In the genomic region with DNA sequence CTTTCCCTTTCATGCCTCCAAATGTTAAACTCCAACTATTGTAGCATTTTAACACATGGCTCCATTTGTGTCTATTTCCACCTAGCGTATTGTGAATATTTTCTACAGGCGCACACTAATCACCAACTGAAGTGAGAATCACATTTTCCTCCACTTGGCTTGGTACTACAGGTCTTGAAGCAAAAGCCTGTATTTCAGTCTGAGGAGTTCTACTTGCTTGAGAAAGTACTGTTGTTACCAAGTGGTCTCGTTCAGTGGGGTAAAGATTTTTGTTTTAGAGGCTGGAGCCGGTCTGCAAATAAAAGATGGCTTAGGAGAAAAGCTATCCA, we compare ENCODE assay signal across 8 cellular contexts. TPM values are rescaled to one million over a fixed set of nuclear protein-coding genes. Genes with fewer than 3 reads are reported as not detected.
DNase-seq lines count a peak whose midpoint lies in the region; ATAC-seq and TF ChIP-seq lines count a peak whose summit lies in the region.

No MANE protein-coding gene starts in this region.

- peak overlapping the region; percentile 97 for H3K18ac ChIP-seq in neuronal stem cell (ENCODE audit: low read length)

- H2BK5ac ChIP-seq in neuronal stem cell (ENCODE audit: low read length), result no peak overlapping the region

- H2BK15ac ChIP-seq in neuronal stem cell (ENCODE audit: low read length), result peak overlapping the region; percentile 75

- no peaks in the 10 kb centered on the region for H3K9me2 ChIP-seq in Loucy (replicated peaks; ENCODE audit: low read depth, low read length)

- peaks cover 16% of the 10 kb centered on the region for H3K4me1 ChIP-seq in CD8-positive, alpha-beta memory T cell (ENCODE audit: insufficient read depth, low read length)
- H3K4me1 ChIP-seq in Loucy (ENCODE audit: insufficient read depth, low read length, poor library complexity, severe bottlenecking) (peaks cover 17% of the 10 kb centered on the region), duodenal mucosa (ENCODE audit: control insufficient read depth in 1 of 2, insufficient read depth in 2 of 2, low read length in 2 of 2) (peaks cover 6 to 11% of the 10 kb centered on the region in 2 donors), neuronal stem cell (ENCODE audit: control insufficient read depth in 2 of 2, insufficient read depth in 1 of 2, low read depth in 1 of 2, low read length in 2 of 2) (peaks cover 3 to 4% of the 10 kb centered on the region in 2 donors)

- H3F3A ChIP-seq in Loucy (ENCODE audit: low read depth), result no peaks in the 10 kb centered on the region

- no peak for TF ChIP-seq CTCF in Loucy (conservative IDR thresholded peaks at IDR 0.05; ENCODE audit: low read length)

- H4K8ac ChIP-seq in neuronal stem cell (ENCODE audit: low read depth, low read length), result no peak overlapping the region

- H3K4me2 ChIP-seq in Loucy (ENCODE audit: low read depth, low read length, poor library complexity, severe bottlenecking) (peak overlapping the region; percentile 76), neuronal stem cell (ENCODE audit: insufficient read depth, low read length, poor library complexity, severe bottlenecking) (peak overlapping the region; percentile 69)

- peak overlapping the region; percentile 92 to 100 (median 98) for H3K4me3 Mint-ChIP-seq in CD8-positive, alpha-beta memory T cell

- H3K27me3 ChIP-seq in CD8-positive, alpha-beta memory T cell (ENCODE audit: insufficient read depth, low read length, poor library complexity, severe bottlenecking), result no peaks in the 10 kb centered on the region
- H3K27me3 ChIP-seq in Loucy (ENCODE audit: insufficient read depth, low read length, poor library complexity, severe bottlenecking), result peaks cover 4% of the 10 kb centered on the region
- no peaks in the 10 kb centered on the region for H3K27me3 ChIP-seq in duodenal mucosa (ENCODE audit: control insufficient read depth in 1 of 2, insufficient read depth in 2 of 2, low read length in 2 of 2)
- H3K27me3 ChIP-seq in neuronal stem cell (ENCODE audit: control insufficient read depth in 3 of 3, insufficient read depth in 3 of 3, low read depth in 1 of 3, low read length in 3 of 3), result no peaks in the 10 kb centered on the region

- H3K23ac ChIP-seq in neuronal stem cell (ENCODE audit: low read depth, low read length, poor library complexity), result no peak overlapping the region

- peak overlapping the region in 7 of 8 donors; percentile 62 to 96 (median 89) for H3K27ac Mint-ChIP-seq in CD8-positive, alpha-beta memory T cell

- peak overlapping the region; percentile 87 for H2BK120ac ChIP-seq in neuronal stem cell (ENCODE audit: low read depth, low read length)

- H3K9ac ChIP-seq in Loucy (ENCODE audit: low read depth, low read length, poor library complexity, severe bottlenecking) (peak overlapping the region; percentile 98), duodenal mucosa (ENCODE audit: low read depth in 1 of 2, low read length in 2 of 2) (peak overlapping the region; percentile 76 to 98), neuronal stem cell (ENCODE audit: low read depth, low read length, poor library complexity) (peak overlapping the region; percentile 77)

- no peak overlapping the region for H3K4ac ChIP-seq in neuronal stem cell (ENCODE audit: low read length)

- no peaks in the 10 kb centered on the region for H3K27me3 Mint-ChIP-seq in CD8-positive, alpha-beta memory T cell

- no peaks in the 10 kb centered on the region for H3K9me3 ChIP-seq in CD8-positive, alpha-beta memory T cell (ENCODE audit: low read length)
- H3K9me3 ChIP-seq in Loucy (ENCODE audit: insufficient read depth, low read depth, low read length) (no peaks in the 10 kb centered on the region), duodenal mucosa (ENCODE audit: control insufficient read depth in 1 of 2, low read length in 2 of 2) (no peaks in the 10 kb centered on the region), neuronal stem cell (replicated peaks in 1 of 2; ENCODE audit: control insufficient read depth in 2 of 2, insufficient read depth in 1 of 2, low read depth in 1 of 2, low read length in 2 of 2) (peaks cover 0 to 15% of the 10 kb centered on the region in 2 donors)

- peak; percentile 5 for ATAC-seq in GM21576 (IDR thresholded peaks at IDR 0.05; ENCODE audit: unreplicated experiment)

- POLR2A ChIA-PET in CD8-positive, alpha-beta memory T cell (lab: Charles Lee), result interaction anchor here (0.9 kb wide), 1 partner anchor 16 kb away, joined by 3 read pairs; no protein-coding TSS in a partner anchor

- no CpG with 5 or more reads among the region's 4 CpGs for WGBS in neuronal stem cell (ENCODE audit: extremely low coverage in 2 of 2, insufficient read length in 2 of 2, insufficient replicate concordance in 1 of 2), 2 donors

- H3K36me3 ChIP-seq in CD8-positive, alpha-beta memory T cell (ENCODE audit: insufficient read depth, low read length), result no peaks in the 10 kb centered on the region
- H3K36me3 ChIP-seq in Loucy (ENCODE audit: insufficient read depth, low read length) (0 out of 2 replicates have a peak, but pooled peaks cover 3% of the 10 kb centered on the region), duodenal mucosa (ENCODE audit: control insufficient read depth in 1 of 2, insufficient read depth in 2 of 2, low read length in 2 of 2) (no peaks in the 10 kb centered on the region), neuronal stem cell (replicated peaks in 1 of 2; ENCODE audit: control insufficient read depth in 2 of 2, insufficient read depth in 2 of 2, low read length in 2 of 2) (peaks cover 3 to 34% of the 10 kb centered on the region in 2 donors)

- H4K20me1 ChIP-seq in Loucy (ENCODE audit: insufficient read depth, low read length, poor library complexity, severe bottlenecking), result peaks cover 35% of the 10 kb centered on the region

- H3K79me2 ChIP-seq in Loucy (ENCODE audit: insufficient read depth, low read length), result peaks cover 44% of the 10 kb centered on the region

- peak overlapping the region; percentile 89 for H3K14ac ChIP-seq in neuronal stem cell (ENCODE audit: low read length)

- no peak overlapping the region for H4K91ac ChIP-seq in neuronal stem cell (ENCODE audit: low read depth, low read length, poor library complexity)

- peak overlapping the region; percentile 84 for H2BK12ac ChIP-seq in neuronal stem cell (ENCODE audit: low read length)

- CTCF ChIA-PET in CD8-positive, alpha-beta memory T cell (lab: Charles Lee), result no interaction called here

- H3K36me3 Mint-ChIP-seq in CD8-positive, alpha-beta memory T cell, result peaks cover 3 to 20% (median 4%) of the 10 kb centered on the region in 3 donors

- peaks cover 24 to 35% (median 32%) of the 10 kb centered on the region in 3 donors for H3K4me1 Mint-ChIP-seq in CD8-positive, alpha-beta memory T cell

- H3K79me1 ChIP-seq in neuronal stem cell (ENCODE audit: low read depth, low read length), result peaks cover 3% of the 10 kb centered on the region

- no peak overlapping the region for H2AK5ac ChIP-seq in neuronal stem cell (ENCODE audit: low read depth, low read length)

- H3K4me3 ChIP-seq in CD8-positive, alpha-beta memory T cell (ENCODE audit: low read length), result peak overlapping the region; percentile 69
- H3K4me3 ChIP-seq in Loucy (ENCODE audit: low read length, poor library complexity, severe bottlenecking), result peak overlapping the region; percentile 100
- H3K4me3 ChIP-seq in duodenal mucosa (ENCODE audit: low read depth in 1 of 2, low read length in 2 of 2), result peak overlapping the region; percentile 92 to 97
- H3K4me3 ChIP-seq in neuronal stem cell (ENCODE audit: low read length in 2 of 2), result peak overlapping the region; percentile 91 to 93

- H3K9me3 Mint-ChIP-seq in CD8-positive, alpha-beta memory T cell, result no peaks in the 10 kb centered on the region

- DNase-seq in CD8-positive, alpha-beta memory T cell, result no peak
- DNase-seq in neuronal stem cell (ENCODE audit: low spot score) (no peak), GDM1 (lab: John Stamatoyannopoulos, UW) (no peak), DMS53 treated with DMSO at 0.1 percent for 48 hours (lab: John Stamatoyannopoulos, UW; ENCODE audit: unreplicated experiment) (no peak), NCI-H510A (lab: John Stamatoyannopoulos, UW) (no peak)

- H2AFZ ChIP-seq in Loucy (ENCODE audit: low read length) (peak overlapping the region; percentile 97), neuronal stem cell (ENCODE audit: low read length) (peak overlapping the region; percentile 93)

- no peak overlapping the region for H3K27ac ChIP-seq in CD8-positive, alpha-beta memory T cell (ENCODE audit: low read depth, low read length)
- H3K27ac ChIP-seq in duodenal mucosa (ENCODE audit: low read depth, low read length) (peak overlapping the region; percentile 95), neuronal stem cell (replicated peaks; ENCODE audit: low read length) (peak overlapping the region; percentile 74)

RNA-seq across cellular contexts. Expression of a gene that starts 0.6 kb away (rescaled TPM):
- total RNA-seq in CD8-positive, alpha-beta memory T cell, result 10 to 100 TPM in 1 of 2 experiments, 1 to 10 TPM in 1; 9.4 to 12.0 TPM
- polyA plus RNA-seq in CD8-positive, alpha-beta memory T cell, result 4.0 TPM
- 67.2 TPM for polyA plus RNA-seq in neuronal stem cell (2013, experiment 1 of 2)
- polyA plus RNA-seq in neuronal stem cell (2013, experiment 2 of 2), result 69.7 TPM
